8 cellular contexts compared by ENCODE assay signal in genomic region chr16:13923703-13924298, GRCh38. TPM values are rescaled to one million over a fixed set of nuclear protein-coding genes. Genes with fewer than 3 reads are reported as not detected.
DNase-seq lines count a peak whose midpoint lies in the region; ATAC-seq and TF ChIP-seq lines count a peak whose summit lies in the region.

No MANE protein-coding gene starts in this region.

- no peak overlapping the region for H3K23ac ChIP-seq in mesendoderm (ENCODE audit: low read length)

- H2AK5ac ChIP-seq in mesendoderm (ENCODE audit: low read length), result no peak overlapping the region

- H3K4me3 ChIP-seq in cardiac fibroblast (replicated peaks in 1 of 2; ENCODE audit: low read depth in 2 of 2, low read length in 2 of 2) (no peak overlapping the region), mesendoderm (ENCODE audit: low read length) (no peak overlapping the region)

- DNase-seq in AG08396 (ENCODE audit: low spot score) (peak; percentile 26), GM13977 (ENCODE audit: low spot score) (peak; percentile 36), NCI-H460 (ENCODE audit: extremely low read depth, low read depth) (peak; percentile 49), cardiac fibroblast (ENCODE audit: low read depth in 2 of 2) (peak; percentile 80), mesendoderm (peak; percentile 51), nucleus accumbens (lab: John Stamatoyannopoulos, UW) (no peak)

- ATAC-seq in GM19397 (IDR thresholded peaks at IDR 0.05; ENCODE audit: unreplicated experiment) (no peak), HG03175 (IDR thresholded peaks at IDR 0.05; ENCODE audit: unreplicated experiment) (no peak)

- no peak overlapping the region for H3K4me2 ChIP-seq in mesendoderm (ENCODE audit: low read length)

- in situ Hi-C loops in GM13977 (cut with MboI; ENCODE audit: low pct_unique_long_range_greater_than_20kb, low sequenced_read_pairs, unreplicated experiment), result loop anchor here (10.0 to 25.0 kb wide), 2 partner anchors 361 to 638 kb away; no protein-coding TSS in a partner anchor

- no peak overlapping the region for H3K4ac ChIP-seq in mesendoderm (ENCODE audit: low read depth, low read length)

- no CpG with 5 or more reads among the region's 4 CpGs for WGBS in mesendoderm (ENCODE audit: extremely low coverage, insufficient coverage, low lambda C conversion rate)

- H3K27me3 ChIP-seq in mesendoderm (ENCODE audit: insufficient read depth, low read length, poor library complexity), result no peaks in the 10 kb centered on the region

- peaks cover 1% of the 10 kb centered on the region for H3K79me2 ChIP-seq in mesendoderm (ENCODE audit: control insufficient read depth, insufficient read depth, low read length)

- no peak overlapping the region for H3K9ac ChIP-seq in mesendoderm (ENCODE audit: low read length)

- H4K5ac ChIP-seq in mesendoderm (ENCODE audit: low read length), result no peak overlapping the region

- no peak overlapping the region for H3K27ac ChIP-seq in mesendoderm (ENCODE audit: low read depth, low read length)

- H2BK5ac ChIP-seq in mesendoderm (ENCODE audit: low read length), result no peak overlapping the region

- H4K8ac ChIP-seq in mesendoderm (ENCODE audit: low read depth, low read length), result no peak overlapping the region

- peaks cover 3% of the 10 kb centered on the region for H3K79me1 ChIP-seq in mesendoderm (ENCODE audit: low read length)

- H3K18ac ChIP-seq in mesendoderm (ENCODE audit: low read length), result no peak overlapping the region

- no peaks in the 10 kb centered on the region for H3K4me1 ChIP-seq in mesendoderm (ENCODE audit: control insufficient read depth, low read depth, low read length)

- no peak overlapping the region for H2BK15ac ChIP-seq in mesendoderm (replicated peaks; ENCODE audit: low read depth)

- H3K36me3 ChIP-seq in mesendoderm (ENCODE audit: control insufficient read depth, insufficient read depth, low read length), result no peaks in the 10 kb centered on the region

- no peak overlapping the region for H3K56ac ChIP-seq in mesendoderm (ENCODE audit: low read length)

- peak; percentile 29 for TF ChIP-seq CTCF in GM13977 (IDR thresholded peaks at IDR 0.05; ENCODE audit: extremely low read depth, insufficient read depth, missing control alignments)
- peak; percentile 39 for TF ChIP-seq CTCF in cardiac fibroblast (IDR thresholded peaks at IDR 0.05; ENCODE audit: low read depth, low read length)

- no peak overlapping the region for H2BK120ac ChIP-seq in mesendoderm (ENCODE audit: low read depth, low read length)

RNA-seq across cellular contexts. Expression of gene ERCC4, which starts 3.8 kb away (rescaled TPM):
- 14.6 and 16.0 TPM in 2 replicates for total RNA-seq in NCI-H460 (2014; rRNA removed; shearing (Covaris generic))
- polyA plus RNA-seq in NCI-H460 (2014; cell fraction: nucleus; rRNA removed), result 6.0 and 9.4 TPM in 2 replicates
- 2.6 TPM for polyA plus RNA-seq in mesendoderm (2013, experiment 1 of 2)
- polyA plus RNA-seq in mesendoderm (2013, experiment 2 of 2), result 2.5 TPM

Comparison
In these comparisons a context has a peak if more than half of its experiments do, and no peak if none do; other contexts are left out.
1. DNase-seq: peak in AG08396 (single experiment), GM13977 (single experiment), NCI-H460 (single experiment), cardiac fibroblast (2 of 2) and mesendoderm (single experiment); none in nucleus accumbens (0 of 56).